In genomic region chr15:35118987-35119386, GRCh38 we compare ENCODE assay signal across 2 cellular contexts.
TF ChIP-seq lines count a peak whose summit lies in the region.

No MANE protein-coding gene starts in this region.

TF ChIP-seq in liver, 16 proteins besides CTCF, POLR2A, EP300 and RAD21 (continued from another document):
- TF ChIP-seq REST (IDR thresholded peaks at IDR 0.05) (peak; percentile 27), RXRA (IDR thresholded peaks at IDR 0.05) (peak; percentile 75 to 86), ATF3 (IDR thresholded peaks at IDR 0.05) (no peak), HNF4A (conservative IDR thresholded peaks at IDR 0.05) (peak; percentile 66 to 76), FOXA2 (IDR thresholded peaks at IDR 0.05) (no peak), YY1 (IDR thresholded peaks at IDR 0.05) (no peak), HNF4G (IDR thresholded peaks at IDR 0.05) (peak; percentile 25), SP1 (IDR thresholded peaks at IDR 0.05) (peak; percentile 63), TAF1 (conservative IDR thresholded peaks at IDR 0.05) (no peak), ZBTB33 (IDR thresholded peaks at IDR 0.05) (peak; percentile 26)

TF ChIP-seq in HepG2, 621 proteins besides CTCF, POLR2A, EP300 and RAD21 (continued from another document):
- TF ChIP-seq UBTF (CRISPR knock-in tag; IDR thresholded peaks at IDR 0.05) (no peak), GRHL1 (CRISPR knock-in tag; conservative IDR thresholded peaks at IDR 0.05) (no peak), NR2F2 (IDR thresholded peaks at IDR 0.05; ENCODE audit: borderline replicate concordance, low read depth) (no peak), ZNF160 (CRISPR knock-in tag; IDR thresholded peaks at IDR 0.05) (no peak)
TF ChIP-seq in HepG2: peak in this region for 0.
